ENCODE assay signal across 24 cellular contexts in genomic region chr19:45762870-45763631, GRCh38. TPM values are rescaled to one million over a fixed set of nuclear protein-coding genes. Genes with fewer than 3 reads are reported as not detected.
"Had no signal": no experiment of that assay in that cellular context is flagged by ENCODE, and none has a peak within 500 bp of the region (broad histone marks: within the 10 kb centered on the region; RNA-seq: fewer than 3 reads in every experiment).

No MANE protein-coding gene starts in this region.

- H3K9me3 ChIP-seq: left ventricle myocardium inferior, upper lobe of left lung had no signal

- DNase-seq: activated B cell treated with CpG ODN at 0.5 μM for 24 hours; activated CD4-positive, alpha-beta T cell treated with anti-CD3 and anti-CD28 coated beads for 36 hours; activated CD4-positive, alpha-beta T cell treated with anti-CD3 and anti-CD28 coated beads, Interleukin-2, amount 50 U/mL, for 4 hours; activated CD8-positive, alpha-beta memory T cell treated with anti-CD3 and anti-CD28 coated beads for 24 hours; activated CD8-positive, alpha-beta memory T cell treated with anti-CD3 and anti-CD28 coated beads, Interleukin-2, amount 50 U/mL, for 4 hours; activated T-cell treated with anti-CD3 and anti-CD28 coated beads, Interleukin-2, amount 50 U/mL, for 24 hours; cerebellar nuclear complex; immature natural killer cell; kidney glomerular epithelial cell; left ventricle myocardium inferior; mammary epithelial cell; nucleus accumbens; posterior cingulate gyrus; stimulated activated CD4-positive, alpha-beta T cell treated with anti-CD3 and anti-CD28 coated beads, Interleukin-4, amount 100 ng/mL, for 24 hours; stimulated activated naive CD4-positive, alpha-beta T cell treated with Interleukin-2 at 50 U/mL for 16 hours had no signal

- H3K4me3 ChIP-seq: upper lobe of left lung had no signal

- ATAC-seq: activated CD4-positive, alpha-beta T cell treated with anti-CD3 and anti-CD28 coated beads for 36 hours; activated naive CD4-positive, alpha-beta T cell treated with anti-CD3 and anti-CD28 coated beads, Interleukin-2, amount 50 U/mL, for 72 hours; activated T-helper 17 cell treated with anti-CD3 and anti-CD28 coated beads, Interleukin-2, amount 50 U/mL, for 72 hours had no signal

- H3K27ac ChIP-seq: epithelial cell of prostate, upper lobe of left lung had no signal

- H3K36me3 ChIP-seq: left ventricle myocardium inferior, upper lobe of left lung had no signal

RNA-seq across cellular contexts. Expression of gene MEIOSIN, which starts 29.8 kb away (rescaled TPM):
- total RNA-seq: activated B cell treated with CpG ODN at 0.5 μM for 24 hours; activated CD4-positive, alpha-beta T cell treated with anti-CD3 and anti-CD28 coated beads for 36 hours; aorta; fibroblast of villous mesenchyme; glomerular endothelial cell; left ventricle myocardium inferior; mammary epithelial cell; mesothelial cell of epicardium; subcutaneous adipose tissue; upper lobe of left lung had no signal
